ENCODE assay signal across 9 cellular contexts in genomic region chr20:768426-768978, GRCh38. TPM values are rescaled to one million over a fixed set of nuclear protein-coding genes. Genes with fewer than 3 reads are reported as not detected.
DNase-seq lines count a peak whose midpoint lies in the region; TF ChIP-seq lines count a peak whose summit lies in the region.
"Had no signal": no experiment of that assay in that cellular context is flagged by ENCODE, and none has a peak within 500 bp of the region (broad histone marks: within the 10 kb centered on the region; RNA-seq: fewer than 3 reads in every experiment).

SLC52A3 (minus strand) TSS chr20:768500; CDS start chr20:765774, 2,726 bp downstream.

- no peaks in the 10 kb centered on the region for H3K79me2 ChIP-seq in SK-N-SH (ENCODE audit: insufficient read depth)
- no peaks in the 10 kb centered on the region for H3K79me2 ChIP-seq in GM23248 (ENCODE audit: insufficient read depth)

- H4K20me1 ChIP-seq in SK-N-SH (ENCODE audit: insufficient read depth) (no peaks in the 10 kb centered on the region), GM23248 (ENCODE audit: insufficient read depth) (no peaks in the 10 kb centered on the region)

- no peaks in the 10 kb centered on the region for H3K9me3 ChIP-seq in SK-N-SH
- no peaks in the 10 kb centered on the region for H3K9me3 ChIP-seq in left ventricle myocardium inferior (replicated peaks)
- H3K9me3 ChIP-seq in stomach = no peaks in the 10 kb centered on the region
- H3K9me3 ChIP-seq in GM23248 (ENCODE audit: low read depth) = no peaks in the 10 kb centered on the region

- H3F3A ChIP-seq in SK-N-SH (replicated peaks; ENCODE audit: insufficient read depth) (no peaks in the 10 kb centered on the region), GM23248 (ENCODE audit: insufficient read depth) (no peaks in the 10 kb centered on the region)

- H3K9me2 ChIP-seq in SK-N-SH (no peaks in the 10 kb centered on the region), GM23248 (ENCODE audit: insufficient read depth) (no peaks in the 10 kb centered on the region)

- intact Hi-C loops in left ventricle myocardium inferior (cut with micrococcal nuclease) (no loop called here), stomach (cut with DNase I; ENCODE audit: low total_unique reads) (no loop called here)

- DNase-seq in NCI-H2227 (lab: John Stamatoyannopoulos, UW; ENCODE audit: unreplicated experiment) (peak; percentile 30), NCI-H2227 treated with DMSO at 0.1 percent for 48 hours (lab: John Stamatoyannopoulos, UW) (no peak), SK-N-SH (no peak), left ventricle myocardium inferior (peak; percentile 33), stomach (peak; percentile 89), OCI-M2 (lab: John Stamatoyannopoulos, UW; ENCODE audit: unreplicated experiment) (no peak), cerebellum (ENCODE audit: low spot score) (no peak), GM23248 (no peak)
- DNase-seq: naive B cell had no signal

- CTCF ChIA-PET in SK-N-SH (lab: Yijun Ruan, JAX) = interaction anchor here (1.0 to 1.9 kb wide), 6 partner anchors 8 to 444 kb away, joined by 3 to 8 read pairs (median 3); no protein-coding TSS in a partner anchor

- peak; percentile 32; the same call in 1 of the 2 replicates for TF ChIP-seq RAD21 in SK-N-SH (IDR thresholded peaks at IDR 0.05; ENCODE audit: low read length)

- no peak for TF ChIP-seq POLR2A in stomach (IDR thresholded peaks at IDR 0.05)

- 0 out of 2 replicates have a peak, but pooled peaks have one; percentile 12 for TF ChIP-seq CTCF in SK-N-SH (IDR thresholded peaks at IDR 0.05)
- peak; percentile 55 for TF ChIP-seq CTCF in left ventricle myocardium inferior (IDR thresholded peaks at IDR 0.05; ENCODE audit: borderline replicate concordance)
- peak in 4 of 7 experiments; percentile 28 to 64 (median 38) for TF ChIP-seq CTCF in stomach (IDR thresholded peaks at IDR 0.05)

- H3K4me3 ChIP-seq in SK-N-SH (ENCODE audit: low read depth in 2 of 2, low read length in 1 of 2) = no peak within 1 kb of the TSS
- H3K4me3 ChIP-seq in left ventricle myocardium inferior = peak within 1 kb of the TSS; percentile 55
- peak within 1 kb of the TSS; percentile 25 to 40 (median 28) for H3K4me3 ChIP-seq in stomach
- H3K4me3 ChIP-seq in GM23248 = no peak within 1 kb of the TSS

- TF ChIP-seq EP300 in SK-N-SH (IDR thresholded peaks at IDR 0.05; ENCODE audit: borderline replicate concordance in 1 of 2, low read depth in 1 of 2, low read length in 1 of 2) (no peak), stomach (IDR thresholded peaks at IDR 0.05) (no peak)

- H3K27ac ChIP-seq in SK-N-SH (ENCODE audit: low read depth in 2 of 2, low read length in 1 of 2) (no peak within 1 kb of the TSS), left ventricle myocardium inferior (replicated peaks) (peak within 1 kb of the TSS; percentile 80), stomach (peak within 1 kb of the TSS; percentile 74 to 86 (median 82)), GM23248 (no peak within 1 kb of the TSS)

- H3K27me3 ChIP-seq in SK-N-SH (ENCODE audit: insufficient read depth) (no peaks in the 10 kb centered on the region), left ventricle myocardium inferior (ENCODE audit: low read depth) (no peaks in the 10 kb centered on the region), stomach (no peaks in the 10 kb centered on the region), GM23248 (replicated peaks; ENCODE audit: insufficient read depth) (no peaks in the 10 kb centered on the region; the same call in 1 of the 2 replicates)

- no peaks in the 10 kb centered on the region for H3K4me1 ChIP-seq in SK-N-SH (ENCODE audit: control insufficient read depth in 1 of 2, insufficient read depth in 2 of 2, low read depth in 1 of 2, low read length in 1 of 2)
- H3K4me1 ChIP-seq in left ventricle myocardium inferior = peaks cover 10% of the 10 kb centered on the region
- peaks cover 0 to 11% (median 5%) of the 10 kb centered on the region in 4 donors for H3K4me1 ChIP-seq in stomach
- no peaks in the 10 kb centered on the region for H3K4me1 ChIP-seq in GM23248 (ENCODE audit: insufficient read depth)

- H3K4me2 ChIP-seq in SK-N-SH (no peak within 1 kb of the TSS), GM23248 (ENCODE audit: unreplicated experiment) (no peak within 1 kb of the TSS)

- WGBS in SK-N-SH (ENCODE audit: low lambda C conversion rate) = 42% methylated on average over 11 of the region's 12 CpGs
- WGBS in stomach, 5 donors = 17 to 42% (median 26%) methylated on average over 12 of the region's 12 CpGs
- WGBS in GM23248 (ENCODE audit: low coverage in 1 of 2, low lambda C conversion rate in 2 of 2, missing lambda C conversion rate in 2 of 2), 2 experiments = 35% methylated on average over 12 of the region's 12 CpGs

- H2AFZ ChIP-seq in SK-N-SH (ENCODE audit: low read depth) (no peak within 1 kb of the TSS), GM23248 (no peak within 1 kb of the TSS)

- H3K9ac ChIP-seq in SK-N-SH (no peak within 1 kb of the TSS), GM23248 (no peak within 1 kb of the TSS)

- POLR2A ChIA-PET in SK-N-SH (lab: Yijun Ruan, JAX) = no interaction called here

- in situ Hi-C loops in GM23248 (cut with MboI) = no loop called here

- H3K36me3 ChIP-seq in SK-N-SH (replicated peaks in 1 of 2; ENCODE audit: control insufficient read depth in 1 of 2, insufficient read depth in 2 of 2, low read length in 1 of 2) (no peaks in the 10 kb centered on the region), left ventricle myocardium inferior (no peaks in the 10 kb centered on the region), stomach (peaks cover 0 to 15% (median 4%) of the 10 kb centered on the region in 4 donors), GM23248 (ENCODE audit: low read depth) (no peaks in the 10 kb centered on the region)

TF ChIP-seq in SK-N-SH, 30 proteins besides CTCF, POLR2A, EP300 and RAD21 (continues in another document):
- TF ChIP-seq USF1 (IDR thresholded peaks at IDR 0.05; ENCODE audit: borderline replicate concordance, low read depth) = no peak
- TF ChIP-seq JUND (IDR thresholded peaks at IDR 0.05) = no peak
- no peak for TF ChIP-seq TEAD4 (IDR thresholded peaks at IDR 0.05; ENCODE audit: borderline replicate concordance, insufficient read depth)
- no peak for TF ChIP-seq CHD2 (IDR thresholded peaks at IDR 0.05; ENCODE audit: low read length, partially characterized antibody)
- no peak for TF ChIP-seq ZBTB33 (IDR thresholded peaks at IDR 0.05; ENCODE audit: borderline replicate concordance, low read depth)
- no peak for TF ChIP-seq USF2 (IDR thresholded peaks at IDR 0.05; ENCODE audit: borderline replicate concordance, low read depth, low read length)
- no peak for TF ChIP-seq FOXJ3 (CRISPR knock-in tag; IDR thresholded peaks at IDR 0.05)
- no peak for TF ChIP-seq SMC3 (IDR thresholded peaks at IDR 0.05; ENCODE audit: low read depth, low read length)

RNA-seq across cellular contexts. Expression of gene SLC52A3, which starts in this region (rescaled TPM):
- polyA plus RNA-seq in SK-N-SH (2012; rRNA removed) (not detected in 2 replicates), stomach (1 to 10 TPM in 2 of 3 donors, under 1 TPM in 1; 0.46 to 3.5 (median 2.5) TPM), GM23248 (2016; fragmentation: Nextera tagmentation; extraction: Ambion mirVana) (not detected in 2 replicates)
- 0.01 TPM in 1 of 2 replicates, not detected in the other for polyA plus RNA-seq in SK-N-SH (2012; cell fraction: cytosol; rRNA removed)
- polyA plus RNA-seq in SK-N-SH (2012; cell fraction: nucleus; rRNA removed) = 0.01 TPM in 1 of 2 replicates, not detected in the other
- total RNA-seq in left ventricle myocardium inferior (2.3 TPM), stomach (10 to 100 TPM in 2 of 5 donors, 1 to 10 TPM in 1, under 1 TPM in 2; 0.58 to 24.0 (median 1.3) TPM), cerebellum (0.36 TPM)
- not detected in 2 replicates for total RNA-seq in GM23248 (2014; rRNA removed; shearing (Covaris generic))

Comparison
In these comparisons a context has a peak if more than half of its experiments do, and no peak if none do; other contexts are left out.
1. DNase-seq: peak in NCI-H2227 (single experiment), left ventricle myocardium inferior (single experiment) and stomach (single experiment); none in NCI-H2227 treated with DMSO at 0.1 percent for 48 hours (single experiment), SK-N-SH (single experiment), OCI-M2 (single experiment), cerebellum (single experiment) and GM23248 (single experiment).
2. H3K27ac ChIP-seq: peak in left ventricle myocardium inferior (single experiment) and stomach (5 of 5); none in SK-N-SH (0 of 2) and GM23248 (single experiment).
3. H3K4me3 ChIP-seq: peak in left ventricle myocardium inferior (single experiment) and stomach (4 of 4); none in SK-N-SH (0 of 2) and GM23248 (single experiment).
4. Peak in every context shown above with its lines, with median percentiles within 50 percentile points of each other: CTCF ChIP-seq.